Comparison of ENCODE assay signal across 19 cellular contexts in the genomic region with DNA sequence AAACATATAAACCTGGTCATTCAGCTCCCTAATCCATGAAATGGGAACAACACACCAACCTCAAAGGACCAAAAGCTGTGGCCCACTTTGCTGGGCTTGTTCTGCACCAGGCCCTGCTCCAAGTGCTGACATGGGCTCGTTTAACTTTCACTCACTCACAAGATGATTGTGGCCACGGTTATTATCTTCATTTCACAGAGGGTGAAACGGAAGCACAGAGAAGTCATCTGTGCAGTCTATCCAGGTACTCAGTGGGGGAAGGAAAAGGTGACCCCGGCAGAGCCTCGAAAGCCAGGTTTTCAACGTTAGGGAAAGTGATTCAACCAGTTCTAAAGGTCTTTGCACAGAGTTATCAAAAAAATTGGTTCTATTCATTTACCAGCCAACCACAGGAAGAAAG.
DNase-seq lines count a peak whose midpoint lies in the region; ATAC-seq, FAIRE-seq and TF ChIP-seq lines count a peak whose summit lies in the region.
"Had no signal": no experiment of that assay in that cellular context is flagged by ENCODE, and none has a peak within 500 bp of the region (broad histone marks: within the 10 kb centered on the region; RNA-seq: fewer than 3 reads in every experiment).

No MANE protein-coding gene starts in this region.

- H4K20me1 ChIP-seq in H1 (replicated peaks in 1 of 2; ENCODE audit: control insufficient read depth in 1 of 2, insufficient read depth in 2 of 2, low read length in 2 of 2), result no peaks in the 10 kb centered on the region

- CTCF ChIA-PET in H1 (lab: Charles Lee; ENCODE audit: partially characterized antibody), result no interaction called here
- CTCF ChIA-PET in naive thymus-derived CD4-positive, alpha-beta T cell (lab: Charles Lee), result no interaction called here

- H3K14ac ChIP-seq in H1 (ENCODE audit: insufficient read length), result no peak overlapping the region

- H2AFZ ChIP-seq in H1 (ENCODE audit: low read length), result no peak overlapping the region
- H2AFZ ChIP-seq: GM23338 had no signal

- 37 to 50% methylated on average over 6 of the region's 6 CpGs for WGBS in heart right ventricle, 2 donors
- 95% methylated on average over 6 of the region's 6 CpGs; no CpG with 5 or more reads in 1 of the 2 experiments for WGBS in H1 (ENCODE audit: extremely low coverage in 1 of 2, insufficient coverage in 1 of 2, insufficient read length in 1 of 2, insufficient replicate concordance in 2 of 2, low coverage in 1 of 2, low lambda C conversion rate in 2 of 2, missing lambda C conversion rate in 1 of 2), 2 experiments

- H3K23ac ChIP-seq in H1 (ENCODE audit: insufficient read length), result no peak overlapping the region

- H3K9me3 ChIP-seq in heart right ventricle, result peaks cover 0 to 21% (median 0%) of the 10 kb centered on the region in 11 donors
- H3K9me3 ChIP-seq in H1 (ENCODE audit: insufficient read depth in 2 of 2, low read depth in 1 of 2, low read length in 1 of 2), result no peaks in the 10 kb centered on the region
- H3K9me3 ChIP-seq in naive thymus-derived CD4-positive, alpha-beta T cell (ENCODE audit: control insufficient read depth in 2 of 3, low read length in 3 of 3), result no peaks in the 10 kb centered on the region

- no peak overlapping the region for H3K18ac ChIP-seq in H1 (ENCODE audit: extremely low read depth, low read length)

- H3K27me3 Mint-ChIP-seq in naive thymus-derived CD4-positive, alpha-beta T cell, result peaks cover 0 to 2% (median 0%) of the 10 kb centered on the region in 5 donors

- TF ChIP-seq CTCF in heart right ventricle (IDR thresholded peaks at IDR 0.05), result no peak
- TF ChIP-seq CTCF in H1 (IDR thresholded peaks at IDR 0.05; ENCODE audit: control extremely low read depth in 1 of 3, insufficient read depth in 1 of 3, low read depth in 1 of 3, low read length in 3 of 3), result no peak

- no peak overlapping the region for H2BK20ac ChIP-seq in H1 (ENCODE audit: low read length)

- TF ChIP-seq POLR2A in H1 (IDR thresholded peaks at IDR 0.05; ENCODE audit: control extremely low read depth in 1 of 2, low read depth in 2 of 2, low read length in 2 of 2), result no peak

- peak overlapping the region in 6 of 9 donors; percentile 10 to 87 (median 37) for H3K27ac Mint-ChIP-seq in naive thymus-derived CD4-positive, alpha-beta T cell
- H3K27ac Mint-ChIP-seq: CD8-positive, alpha-beta T cell; GM23338 had no signal

- no peak overlapping the region for H3K4me3 Mint-ChIP-seq in naive thymus-derived CD4-positive, alpha-beta T cell
- H3K4me3 Mint-ChIP-seq: CD8-positive, alpha-beta T cell; GM23338 had no signal

- H3K79me2 ChIP-seq in H1 (ENCODE audit: control insufficient read depth in 1 of 2, insufficient read depth in 2 of 2, low read length in 2 of 2), result no peaks in the 10 kb centered on the region

- H3K4me1 ChIP-seq in heart right ventricle (peaks cover 0 to 40% (median 19%) of the 10 kb centered on the region in 9 donors), H1 (replicated peaks in 1 of 4; ENCODE audit: control insufficient read depth in 3 of 4, insufficient read depth in 4 of 4, low read length in 3 of 4) (peaks cover 0 to 5% (median 1%) of the 10 kb centered on the region in 4 experiments; a peak in 4 of 7 replicates)
- H3K4me1 ChIP-seq in naive thymus-derived CD4-positive, alpha-beta T cell (ENCODE audit: control insufficient read depth in 2 of 2, insufficient read depth in 2 of 2, low read length in 2 of 2), result no peaks in the 10 kb centered on the region

- peaks cover 0 to 6% (median 0%) of the 10 kb centered on the region in 11 donors for H3K9me3 Mint-ChIP-seq in naive thymus-derived CD4-positive, alpha-beta T cell
- H3K9me3 Mint-ChIP-seq: CD8-positive, alpha-beta T cell; GM23338 had no signal

- no peak overlapping the region for H2AK5ac ChIP-seq in H1 (ENCODE audit: low read depth, low read length)

- peak overlapping the region; percentile 24; the same call in 1 of the 2 replicates for H2BK15ac ChIP-seq in H1 (ENCODE audit: low read length)

- H3K36me3 ChIP-seq in heart right ventricle (no peaks in the 10 kb centered on the region), H1 (ENCODE audit: control insufficient read depth in 2 of 4, insufficient read depth in 4 of 4, low read length in 3 of 4) (no peaks in the 10 kb centered on the region)
- H3K36me3 ChIP-seq in naive thymus-derived CD4-positive, alpha-beta T cell (ENCODE audit: control insufficient read depth in 2 of 3, insufficient read depth in 3 of 3, low read length in 3 of 3), result no peaks in the 10 kb centered on the region

- no peaks in the 10 kb centered on the region for H3K79me1 ChIP-seq in H1 (ENCODE audit: low read depth, low read length)

- peaks cover 6 to 36% (median 20%) of the 10 kb centered on the region in 7 donors for H3K4me1 Mint-ChIP-seq in naive thymus-derived CD4-positive, alpha-beta T cell

- H4K5ac ChIP-seq in H1 (ENCODE audit: insufficient read length, low read depth, low read length), result no peak overlapping the region

- H3K27ac ChIP-seq in heart right ventricle, result peak overlapping the region in 3 of 10 donors; percentile 1 to 48 (median 33)
- H3K27ac ChIP-seq in H1 (ENCODE audit: low read depth, low read length), result no peak overlapping the region
- no peak overlapping the region for H3K27ac ChIP-seq in naive thymus-derived CD4-positive, alpha-beta T cell (ENCODE audit: low read depth, low read length)
- H3K27ac ChIP-seq: HL-60, SK-N-MC had no signal

- peak in 5 of 8 donors; percentile 28 to 67 (median 45) for ATAC-seq in heart right ventricle
- no peak for ATAC-seq in naive thymus-derived CD4-positive, alpha-beta T cell
- ATAC-seq: CD8-positive, alpha-beta T cell; GM12878; GM23338 had no signal

- H3K27me3 ChIP-seq in heart right ventricle, result no peaks in the 10 kb centered on the region
- H3K27me3 ChIP-seq in H1 (replicated peaks in 1 of 4; ENCODE audit: control insufficient read depth in 3 of 4, extremely low read depth in 1 of 4, insufficient read depth in 3 of 4, low read length in 3 of 4), result no peaks in the 10 kb centered on the region
- no peaks in the 10 kb centered on the region for H3K27me3 ChIP-seq in naive thymus-derived CD4-positive, alpha-beta T cell (ENCODE audit: control insufficient read depth in 2 of 2, insufficient read depth in 2 of 2, low read length in 2 of 2)

- intact Hi-C loops in heart right ventricle (cut with DNase I), result loop anchor here in 1 of 10 donors (2.0 kb wide), 1 partner anchor 21 kb away; no protein-coding TSS in a partner anchor
- intact Hi-C loops in cardiac septum (cut with DNase I), result no loop called here
- intact Hi-C loops in naive thymus-derived CD4-positive, alpha-beta T cell (cut with micrococcal nuclease), result no loop called here

- no peak overlapping the region for H2BK120ac ChIP-seq in H1 (replicated peaks; ENCODE audit: low read depth, low read length)

- H3K4ac ChIP-seq in H1 (replicated peaks; ENCODE audit: insufficient read length, low read depth, low read length), result no peak overlapping the region

- H3K23me2 ChIP-seq in H1 (ENCODE audit: low read depth, low read length), result no peaks in the 10 kb centered on the region; the same call in 1 of the 2 replicates

- no peak for DNase-seq in heart right ventricle
- no peak for DNase-seq in cardiac septum (ENCODE audit: low spot score)
- peak; percentile 10 for DNase-seq in OCI-M1 (lab: John Stamatoyannopoulos, UW)
- no peak for DNase-seq in H1 (ENCODE audit: low read depth in 1 of 2, low spot score in 2 of 2)
- DNase-seq in naive thymus-derived CD4-positive, alpha-beta T cell, result no peak
- no peak for DNase-seq in activated gamma-delta T cell (lab: John Stamatoyannopoulos, UW)
- no peak for DNase-seq in activated CD8-positive, alpha-beta memory T cell treated with anti-CD3 and anti-CD28 coated beads, Interleukin-2, amount 50 U/mL, for 48 hours
- no peak for DNase-seq in NCI-H1436 (lab: John Stamatoyannopoulos, UW)
- DNase-seq: CD8-positive, alpha-beta T cell; DMS79 treated with DMSO at 0.1 percent for 48 hours; MV-4-11; NCI-H1417; NCI-H2029 treated with DMSO at 0.1 percent for 48 hours; NCI-H748 treated with DMSO at 0.1 percent for 48 hours had no signal

- H4K8ac ChIP-seq in H1 (ENCODE audit: extremely low read depth, insufficient read depth, low read length), result no peak overlapping the region

- TF ChIP-seq EP300 in H1 (IDR thresholded peaks at IDR 0.05; ENCODE audit: borderline replicate concordance in 1 of 2, low read depth in 2 of 2, low read length in 2 of 2), result no peak

- H3K4me3 ChIP-seq in heart right ventricle (no peak overlapping the region), H1 (ENCODE audit: extremely low read depth in 1 of 4, insufficient read depth in 2 of 4, low read depth in 3 of 4, low read length in 4 of 4) (no peak overlapping the region)
- H3K4me3 ChIP-seq in naive thymus-derived CD4-positive, alpha-beta T cell (ENCODE audit: low read length), result no peak overlapping the region
- H3K4me3 ChIP-seq: GM12878, GM23338, SK-N-MC had no signal

- H3K9ac ChIP-seq in H1 (replicated peaks in 1 of 4; ENCODE audit: extremely low read depth in 1 of 4, low read depth in 3 of 4, low read length in 3 of 4), result no peak overlapping the region

- H3K4me2 ChIP-seq in H1 (ENCODE audit: insufficient read depth in 1 of 2, low read depth in 2 of 2, low read length in 2 of 2), result no peak overlapping the region
- H3K4me2 ChIP-seq: GM23338 had no signal

- H2BK12ac ChIP-seq in H1 (ENCODE audit: low read depth, low read length), result no peak overlapping the region

- peaks cover 0 to 17% (median 12%) of the 10 kb centered on the region in 5 donors for H3K36me3 Mint-ChIP-seq in naive thymus-derived CD4-positive, alpha-beta T cell
- H3K36me3 Mint-ChIP-seq: CD8-positive, alpha-beta T cell had no signal

- no peak for FAIRE-seq in H1 (lab: Jason Lieb, UNC)
- FAIRE-seq: G401.6, GM12878 had no signal

- POLR2A ChIA-PET in H1 (lab: Charles Lee; ENCODE audit: partially characterized antibody), result no interaction called here
- POLR2A ChIA-PET in naive thymus-derived CD4-positive, alpha-beta T cell (lab: Charles Lee), result no interaction called here

- no peak overlapping the region for H4K91ac ChIP-seq in H1 (replicated peaks; ENCODE audit: insufficient read length, low read length)

- no peak overlapping the region for H3K56ac ChIP-seq in H1 (replicated peaks; ENCODE audit: insufficient read length, low read depth, low read length)

- TF ChIP-seq RAD21 in H1 (IDR thresholded peaks at IDR 0.05 in 1 of 2, conservative IDR thresholded peaks at IDR 0.05 in 1 of 2; ENCODE audit: low read depth in 2 of 2, low read length in 2 of 2), result no peak

- no peak overlapping the region for H2BK5ac ChIP-seq in H1 (ENCODE audit: low read depth, low read length)

TF ChIP-seq in H1, 55 proteins besides CTCF, POLR2A, EP300 and RAD21 (continues in another document):
- TF ChIP-seq ZNF274 (IDR thresholded peaks at IDR 0.05; ENCODE audit: borderline replicate concordance, extremely low read depth, low read length) (no peak), FOSL1 (IDR thresholded peaks at IDR 0.05; ENCODE audit: insufficient read depth, low read depth, low read length) (no peak), KDM1A (IDR thresholded peaks at IDR 0.05; ENCODE audit: borderline replicate concordance, low read length) (no peak), GTF2F1 (IDR thresholded peaks at IDR 0.05; ENCODE audit: borderline replicate concordance, low read depth, low read length) (no peak), HDAC2 (IDR thresholded peaks at IDR 0.05; ENCODE audit: borderline replicate concordance in 1 of 2, low read depth in 2 of 2, low read length in 2 of 2) (no peak)
